In the genomic region with DNA sequence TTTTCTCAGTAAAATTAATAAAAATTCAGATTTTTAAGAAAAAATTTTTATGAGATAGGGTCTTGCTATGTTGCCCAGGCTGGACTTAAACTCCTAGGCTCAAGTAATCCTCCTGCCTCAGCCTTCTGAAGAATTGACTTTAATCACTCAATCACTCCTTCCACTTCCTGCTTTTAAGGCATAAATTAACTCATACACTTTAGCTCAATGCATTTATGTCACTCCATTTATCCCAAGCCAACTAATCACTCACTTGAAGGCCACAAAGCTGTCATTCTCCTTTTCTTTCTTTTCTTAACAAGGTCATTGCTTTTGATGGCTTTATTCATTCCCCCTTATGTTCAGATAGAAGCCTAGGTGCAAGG, we compare ENCODE assay signal across 8 cellular contexts. TPM values are rescaled to one million over a fixed set of nuclear protein-coding genes. Genes with fewer than 3 reads are reported as not detected.
DNase-seq lines count a peak whose midpoint lies in the region; ATAC-seq and TF ChIP-seq lines count a peak whose summit lies in the region.

No MANE protein-coding gene starts in this region.

- H3K79me2 ChIP-seq in Karpas-422 (ENCODE audit: low read length): peaks cover 8% of the 10 kb centered on the region; the same call in 1 of the 2 replicates

- H3K9me3 Mint-ChIP-seq in chondrocyte (ENCODE audit: low read depth): no peaks in the 10 kb centered on the region
- H3K9me3 Mint-ChIP-seq in nephron: no peaks in the 10 kb centered on the region

- H3K27ac Mint-ChIP-seq in chondrocyte (ENCODE audit: unreplicated experiment) (peak overlapping the region; percentile 87), nephron (peak overlapping the region; percentile 89 to 97 (median 94))

- peak overlapping the region; percentile 80 for H3K4me3 ChIP-seq in AG09309 (ENCODE audit: control insufficient read depth, low read depth, low read length)
- peak overlapping the region; percentile 88 for H3K4me3 ChIP-seq in Karpas-422 (ENCODE audit: low read length)

- H3K36me3 Mint-ChIP-seq in chondrocyte (ENCODE audit: low read depth) (peaks cover 16% of the 10 kb centered on the region), nephron (ENCODE audit: low read depth) (peaks cover 30% of the 10 kb centered on the region)

- no peak for TF ChIP-seq CTCF in AG09309 (IDR thresholded peaks at IDR 0.05; ENCODE audit: control insufficient read depth, insufficient read depth, low read depth, low read length, missing control alignments)
- no peak for TF ChIP-seq CTCF in chondrocyte (IDR thresholded peaks at IDR 0.05)
- TF ChIP-seq CTCF in nephron (IDR thresholded peaks at IDR 0.05; ENCODE audit: unreplicated experiment in 3 of 3): no peak

- H3K36me3 ChIP-seq in Karpas-422 (ENCODE audit: insufficient read depth, low read length): no peaks in the 10 kb centered on the region

- H2AFZ ChIP-seq in Karpas-422 (ENCODE audit: low read length): no peak overlapping the region

- H3K9ac ChIP-seq in Karpas-422 (ENCODE audit: low read length): peak overlapping the region; percentile 81

- peak overlapping the region; percentile 64 for H3K27ac ChIP-seq in Karpas-422 (ENCODE audit: low read length)

- peak; percentile 4 for ATAC-seq in GM19023 (IDR thresholded peaks at IDR 0.05; ENCODE audit: unreplicated experiment)

- no peaks in the 10 kb centered on the region for H4K20me1 ChIP-seq in Karpas-422 (ENCODE audit: insufficient read depth, low read depth, low read length)

- H3K9me3 ChIP-seq in Karpas-422 (ENCODE audit: low read length): no peaks in the 10 kb centered on the region

- H3K27me3 Mint-ChIP-seq in chondrocyte (ENCODE audit: low read depth) (no peaks in the 10 kb centered on the region), nephron (ENCODE audit: low read depth) (no peaks in the 10 kb centered on the region)

- H3K9me2 ChIP-seq in Karpas-422 (replicated peaks; ENCODE audit: insufficient read depth, low read length): no peaks in the 10 kb centered on the region

- DNase-seq in AG09309 (ENCODE audit: low read depth): no peak
- no peak for DNase-seq in Karpas-422
- no peak for DNase-seq in chondrocyte (ENCODE audit: low spot score)
- DNase-seq in SW480 (ENCODE audit: low spot score): no peak
- no peak for DNase-seq in glomerular visceral epithelial cell (ENCODE audit: extremely low spot score)
- no peak for DNase-seq in GM19240 (ENCODE audit: insufficient read length, low spot score)

- peak overlapping the region; percentile 98 for H3K4me2 ChIP-seq in Karpas-422 (ENCODE audit: low read depth, low read length, poor library complexity, severe bottlenecking)

- peaks cover 16% of the 10 kb centered on the region for H3K4me1 ChIP-seq in Karpas-422 (ENCODE audit: low read length)

- H3K4me3 Mint-ChIP-seq in chondrocyte (ENCODE audit: unreplicated experiment): peak overlapping the region; percentile 90
- H3K4me3 Mint-ChIP-seq in nephron: peak overlapping the region; percentile 94 to 99 (median 95)

- H3K4me1 Mint-ChIP-seq in chondrocyte (ENCODE audit: low read depth): peaks cover 15% of the 10 kb centered on the region
- H3K4me1 Mint-ChIP-seq in nephron: peaks cover 22% of the 10 kb centered on the region

- H3K27me3 ChIP-seq in Karpas-422 (ENCODE audit: low read length): no peaks in the 10 kb centered on the region

RNA-seq across cellular contexts. Expression of a gene that starts 0.9 kb away (rescaled TPM):
- total RNA-seq in Karpas-422 (2014; rRNA removed; shearing (Covaris generic); ENCODE audit: low replicate concordance): 8.0 and 14.2 TPM in 2 replicates
- 28.9 to 34.5 TPM (median 29.8 TPM) in 3 replicates for total RNA-seq in chondrocyte

RNA-seq across cellular contexts. Expression of a gene that starts 8.5 kb away (rescaled TPM):
- total RNA-seq in Karpas-422 (2014; rRNA removed; shearing (Covaris generic); ENCODE audit: low replicate concordance): 2.5 and 5.2 TPM in 2 replicates
- 1.3 to 2.5 TPM (median 1.6 TPM) in 3 replicates for total RNA-seq in chondrocyte

RNA-seq across cellular contexts. Expression of a gene that starts 8.8 kb away (rescaled TPM):
- 31.5 and 40.7 TPM in 2 replicates for total RNA-seq in Karpas-422 (2014; rRNA removed; shearing (Covaris generic); ENCODE audit: low replicate concordance)
- 10.2 to 12.7 TPM (median 11.3 TPM) in 3 replicates for total RNA-seq in chondrocyte

RNA-seq across cellular contexts. Expression of a gene that starts 41.1 kb away (rescaled TPM):
- not detected in 2 replicates for total RNA-seq in Karpas-422 (2014; rRNA removed; shearing (Covaris generic); ENCODE audit: low replicate concordance)
- 770 to 1,975 TPM (median 1,937 TPM) in 3 replicates for total RNA-seq in chondrocyte

RNA-seq across cellular contexts. Expression of a gene that starts 42.0 kb away (rescaled TPM):
- not detected in 2 replicates for total RNA-seq in Karpas-422 (2014; rRNA removed; shearing (Covaris generic); ENCODE audit: low replicate concordance)
- 1.0 to 2.9 TPM (median 2.4 TPM) in 3 replicates for total RNA-seq in chondrocyte
